31 cellular contexts compared by ENCODE assay signal in the genomic region with DNA sequence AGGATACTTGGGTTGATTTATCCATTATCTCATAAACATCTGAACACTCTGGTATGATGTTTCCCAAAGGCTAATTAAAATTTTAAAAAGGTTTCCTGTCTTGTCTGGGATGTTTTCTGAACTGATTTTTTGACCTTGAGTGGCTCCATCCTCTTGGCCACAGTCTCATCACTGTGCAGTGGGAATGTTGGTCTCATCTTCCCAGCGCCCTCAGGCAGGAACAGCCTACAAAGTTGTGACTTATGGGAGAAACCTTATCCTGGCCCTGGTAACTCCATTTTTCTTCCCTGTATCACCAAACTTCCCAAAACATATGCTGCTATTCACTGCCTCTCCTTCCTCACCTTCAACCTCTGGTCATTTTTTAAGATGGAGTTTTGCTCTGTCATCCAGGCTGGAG. TPM values are rescaled to one million over a fixed set of nuclear protein-coding genes. Genes with fewer than 3 reads are reported as not detected.
"Had no signal": no experiment of that assay in that cellular context is flagged by ENCODE, and none has a peak within 500 bp of the region (broad histone marks: within the 10 kb centered on the region; RNA-seq: fewer than 3 reads in every experiment).

No MANE protein-coding gene starts in this region.

- H3K4me3 ChIP-seq: MG63 had no signal

- H3K9ac ChIP-seq: KMS-11 had no signal

- H3K36me3 ChIP-seq: MG63 had no signal

- H3K4me2 ChIP-seq: KMS-11 had no signal

- DNase-seq: NCI-H1092, NCI-H1092 treated with DMSO at 0.1 percent for 48 hours, NCI-H1105, NCI-H1105 treated with DMSO at 0.1 percent for 48 hours, NCI-H1417, NCI-H1417 treated with DMSO at 0.1 percent for 48 hours, NCI-H1436, NCI-H1436 treated with DMSO at 0.1 percent for 48 hours, NCI-H146, NCI-H1694, NCI-H1694 treated with DMSO at 0.1 percent for 48 hours, NCI-H187, NCI-H187 treated with DMSO at 0.1 percent for 48 hours, NCI-H1930, NCI-H2029, NCI-H2029 treated with DMSO at 0.1 percent for 48 hours, NCI-H2081, NCI-H2081 treated with DMSO at 0.1 percent for 48 hours, NCI-H2107, NCI-H2171, NCI-H2171 treated with DMSO at 0.1 percent for 48 hours, NCI-H2227 treated with DMSO at 0.1 percent for 48 hours, NCI-H345, NCI-H446, NCI-H446 treated with DMSO at 0.1 percent for 48 hours had no signal

- H3K9me3 ChIP-seq: MG63 had no signal

- H3K27ac ChIP-seq: KMS-11 had no signal

RNA-seq across cellular contexts. Expression of a gene that starts 6.8 kb away (rescaled TPM):
- total RNA-seq: LHCN-M2, M059J, MCF 10A, NCI-H460 had no signal

RNA-seq across cellular contexts. Expression of a gene that starts 25.4 kb away (rescaled TPM):
- total RNA-seq: LHCN-M2, M059J, MCF 10A, NCI-H460 had no signal

RNA-seq across cellular contexts. Expression of a gene that starts 42.4 kb away (rescaled TPM):
- total RNA-seq: LHCN-M2, M059J, MCF 10A, NCI-H460 had no signal
